Comparison of ENCODE assay signal across 9 cellular contexts in the genomic region with DNA sequence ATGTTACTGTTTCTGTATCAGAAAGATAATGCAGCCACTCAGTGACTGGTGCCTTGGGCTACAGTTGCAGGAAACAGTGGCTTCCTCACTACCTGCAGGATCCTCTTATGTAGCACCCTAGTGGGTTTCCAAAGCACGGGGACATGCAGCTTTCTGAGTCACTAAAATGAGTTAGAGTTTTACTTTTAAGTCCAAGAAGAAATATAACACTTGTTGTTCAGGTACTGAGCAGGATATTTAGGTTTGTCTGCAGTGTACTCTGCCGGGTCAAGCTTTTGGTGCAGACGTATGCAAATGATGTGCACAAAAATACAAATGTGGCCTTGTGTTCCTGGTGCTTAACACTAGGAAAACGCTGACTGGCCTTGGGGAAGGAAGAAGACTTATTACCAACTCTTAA. TPM values are rescaled to one million over a fixed set of nuclear protein-coding genes. Genes with fewer than 3 reads are reported as not detected.
DNase-seq lines count a peak whose midpoint lies in the region; ATAC-seq, FAIRE-seq and TF ChIP-seq lines count a peak whose summit lies in the region.
"Had no signal": no experiment of that assay in that cellular context is flagged by ENCODE, and none has a peak within 500 bp of the region (broad histone marks: within the 10 kb centered on the region; RNA-seq: fewer than 3 reads in every experiment).

No MANE protein-coding gene starts in this region.

- DNase-seq in GM12892 (ENCODE audit: insufficient read length) (no peak), GM12878 (ENCODE audit: low read depth, low spot score) (no peak), prostate gland (ENCODE audit: low spot score) (no peak), upper lobe of left lung (no peak), foreskin keratinocyte (no peak), NOMO-1 (lab: John Stamatoyannopoulos, UW; ENCODE audit: unreplicated experiment in 2 of 2) (no peak)

- H3K4me1 ChIP-seq in GM12878 (ENCODE audit: control insufficient read depth, insufficient read depth, low read length) = peaks cover 26% of the 10 kb centered on the region
- H3K4me1 ChIP-seq in prostate gland (replicated peaks) = peaks cover 45% of the 10 kb centered on the region
- H3K4me1 ChIP-seq in upper lobe of left lung = peaks cover 78 to 80% (median 79%) of the 10 kb centered on the region in 4 donors
- peaks cover 6% of the 10 kb centered on the region for H3K4me1 ChIP-seq in foreskin keratinocyte

- H3K27me3 ChIP-seq in GM12878 (replicated peaks in 1 of 2; ENCODE audit: control insufficient read depth in 2 of 2, insufficient read depth in 2 of 2, low read length in 1 of 2) (no peaks in the 10 kb centered on the region), prostate gland (replicated peaks; ENCODE audit: insufficient read depth) (no peaks in the 10 kb centered on the region), upper lobe of left lung (no peaks in the 10 kb centered on the region), foreskin keratinocyte (peaks cover 3% of the 10 kb centered on the region)

- H3K36me3 ChIP-seq in GM12878 (ENCODE audit: control insufficient read depth in 2 of 2, insufficient read depth in 2 of 2, low read length in 1 of 2) (peaks cover 0 to 3% of the 10 kb centered on the region in 2 experiments; a peak in 2 of 4 replicates), prostate gland (no peaks in the 10 kb centered on the region), upper lobe of left lung (no peaks in the 10 kb centered on the region)

- 5% methylated on average over 4 of the region's 4 CpGs for WGBS in GM12878 (ENCODE audit: insufficient coverage, insufficient replicate concordance, low lambda C conversion rate, missing lambda C conversion rate)
- 40% methylated on average over 4 of the region's 4 CpGs for WGBS in prostate gland
- 8 to 29% methylated on average over 4 of the region's 4 CpGs for WGBS in upper lobe of left lung, 2 donors

- H3K9me3 ChIP-seq in GM12878 (replicated peaks; ENCODE audit: control insufficient read depth, insufficient read depth, low read length) = no peaks in the 10 kb centered on the region
- H3K9me3 ChIP-seq in prostate gland = no peaks in the 10 kb centered on the region
- no peaks in the 10 kb centered on the region for H3K9me3 ChIP-seq in upper lobe of left lung

- peak overlapping the region; percentile 42; the same call in 1 of the 2 replicates for H3K9ac ChIP-seq in GM12878 (ENCODE audit: control insufficient read depth, insufficient read depth, low read length)

- H2AFZ ChIP-seq in GM12878 (ENCODE audit: control insufficient read depth, low read depth, low read length) = peak overlapping the region; percentile 37

- SMC1A ChIA-PET in GM12878 (lab: Charles Lee; ENCODE audit: uncharacterized antibody, unreplicated experiment) = interaction anchor here (1.0 to 1.7 kb wide), 7 partner anchors 20 to 143 kb away, joined by 3 to 8 read pairs (median 4); no protein-coding TSS in a partner anchor

- in situ Hi-C loops in GM12878 (cut with MboI) = no loop called here

- RAD21 ChIA-PET in GM12878 (lab: Charles Lee; ENCODE audit: unreplicated experiment) = interaction anchor here (0.6 to 1.9 kb wide), 4 partner anchors 23 to 42 kb away, joined by 3 to 9 read pairs (median 4); a partner anchor contains a TSS

- BruUV-seq in GM12878 (replicated peaks; lab: Mats Ljungman, UMichigan) = no TSS peak

- H3K4me3 ChIP-seq in GM12878 (no peak overlapping the region), prostate gland (no peak overlapping the region), upper lobe of left lung (no peak overlapping the region)

- no peak for TF ChIP-seq POLR2A in GM12892 (IDR thresholded peaks at IDR 0.05; ENCODE audit: low read depth, low read length)
- TF ChIP-seq POLR2A in GM12878 (IDR thresholded peaks at IDR 0.05; ENCODE audit: low read depth, low read length) = no peak
- TF ChIP-seq POLR2A in prostate gland (IDR thresholded peaks at IDR 0.05) = no peak
- TF ChIP-seq POLR2A in upper lobe of left lung (IDR thresholded peaks at IDR 0.05) = no peak

- peak overlapping the region; percentile 85 for H3K4me2 ChIP-seq in GM12878 (ENCODE audit: control insufficient read depth, insufficient read depth)

- POLR2A ChIA-PET in GM12878 (lab: Charles Lee) = interaction anchor here (0.8 kb wide), 1 partner anchor 19 kb away, joined by 3 read pairs; no protein-coding TSS in a partner anchor

- intact Hi-C loops in GM12878 (cut with micrococcal nuclease; ENCODE audit: unreplicated experiment) = no loop called here
- intact Hi-C loops in prostate gland (cut with DNase I) = no loop called here

- CTCF ChIA-PET in GM12878 (lab: Yijun Ruan, JAX) = interaction anchor here (1.3 to 1.5 kb wide), 2 partner anchors 12 to 18 kb away, joined by 3 to 4 read pairs; no protein-coding TSS in a partner anchor

- H4K20me1 ChIP-seq in GM12878 (ENCODE audit: control insufficient read depth, insufficient read depth) = no peaks in the 10 kb centered on the region

- peak overlapping the region; percentile 66 for H3K27ac ChIP-seq in GM12878 (ENCODE audit: control insufficient read depth, insufficient read depth)
- H3K27ac ChIP-seq in prostate gland = peak overlapping the region; percentile 69
- H3K27ac ChIP-seq in upper lobe of left lung = peak overlapping the region in 2 of 4 donors; percentile 40 to 89
- H3K27ac ChIP-seq in foreskin keratinocyte = no peak overlapping the region

- FAIRE-seq in GM12892 (lab: Jason Lieb, UNC) (peak; percentile 78), GM12878 (lab: Jason Lieb, UNC) (peak; percentile 54)
- FAIRE-seq: urothelium cell line had no signal

- TF ChIP-seq EP300 in GM12878 (IDR thresholded peaks at IDR 0.05; ENCODE audit: borderline replicate concordance in 1 of 2, control insufficient read depth in 1 of 2, low read depth in 2 of 2, low read length in 2 of 2) (no peak), upper lobe of left lung (IDR thresholded peaks at IDR 0.05) (no peak)

- TF ChIP-seq CTCF in GM12878 (IDR thresholded peaks at IDR 0.05 in 2 of 3, conservative IDR thresholded peaks at IDR 0.05 in 1 of 3; ENCODE audit: control insufficient read depth in 2 of 3, extremely low read depth in 1 of 3, insufficient read depth in 1 of 3, low read depth in 3 of 3, low read length in 3 of 3) (no peak), prostate gland (IDR thresholded peaks at IDR 0.05) (no peak), upper lobe of left lung (IDR thresholded peaks at IDR 0.05) (no peak), foreskin keratinocyte (conservative IDR thresholded peaks at IDR 0.05) (no peak)

- no peak for TF ChIP-seq RAD21 in GM12878 (IDR thresholded peaks at IDR 0.05; ENCODE audit: insufficient read depth, low read depth, low read length)

- ATAC-seq in HG03175 (IDR thresholded peaks at IDR 0.05; ENCODE audit: unreplicated experiment) = peak; percentile 54
- peak; percentile 64 for ATAC-seq in GM12878
- no peak for ATAC-seq in upper lobe of left lung (ENCODE audit: low FRiP score in 2 of 2)
- ATAC-seq in foreskin keratinocyte = no peak
- no peak for ATAC-seq in GM21528 (IDR thresholded peaks at IDR 0.05; ENCODE audit: low FRiP score, unreplicated experiment)

- H3K79me2 ChIP-seq in GM12878 (ENCODE audit: control insufficient read depth, insufficient read depth, low read length) = peaks cover 2% of the 10 kb centered on the region

RNA-seq across cellular contexts. Expression of a gene that starts 22.0 kb away (rescaled TPM):
- polyA plus RNA-seq in GM12892 (2012; ENCODE audit: missing spikeins) = 15.1 TPM
- 29.0 and 30.9 TPM in 2 replicates for total RNA-seq in GM12878 (2013; cell fraction: nucleolus; rRNA removed)
- 30.5 and 35.2 TPM in 2 replicates for total RNA-seq in GM12878 (2014; rRNA removed)
- 13.1 and 13.6 TPM in 2 replicates for total RNA-seq in GM12878 (2014; rRNA removed; fragmentation: Illumina TruSeq; extraction: Trizol)
- total RNA-seq in GM12878 (2021) = 44.4 and 44.9 TPM in 2 replicates
- 12.9 TPM for polyA plus RNA-seq in GM12878 (2011; ENCODE audit: low read depth)
- polyA plus RNA-seq in GM12878 (2011; rRNA removed) = 22.2 and 31.1 TPM in 2 replicates
- 42.2 and 43.5 TPM in 2 replicates for polyA plus RNA-seq in GM12878 (2011; cell fraction: cytosol; rRNA removed)
- 71.2 and 72.8 TPM in 2 replicates for polyA plus RNA-seq in GM12878 (2011; cell fraction: nucleus; rRNA removed)
- 23.9 and 24.9 TPM in 2 replicates for polyA plus RNA-seq in GM12878 (2012)
- 25.0 and 31.1 TPM in 2 replicates for polyA plus RNA-seq in GM12878 (2014; fragmentation: Illumina TruSeq; extraction: Trizol)
- 1 to 10 TPM; 1.3 to 6.7 TPM for polyA plus RNA-seq in GM12878 (2014; fragmentation: Nextera tagmentation; extraction: Ambion mirVana)
- 33.0 and 36.4 TPM in 2 replicates for polyA plus RNA-seq in GM12878 (2014; rRNA removed)
- 10 to 100 TPM; 27.4 to 36.6 TPM for polyA plus RNA-seq in GM12878 (2016; fragmentation: Nextera tagmentation; extraction: Ambion mirVana)
- polyA minus RNA-seq in GM12878 (2011; rRNA and poly(A)+ RNA removed) = 38.5 and 48.2 TPM in 2 replicates
- polyA minus RNA-seq in GM12878 (2011; cell fraction: cytosol; rRNA and poly(A)+ RNA removed) = 13.5 and 15.2 TPM in 2 replicates
- polyA minus RNA-seq in GM12878 (2011; cell fraction: nucleus; rRNA and poly(A)+ RNA removed) = 16.3 and 23.6 TPM in 2 replicates
- total RNA-seq in prostate gland = 100 to 1,000 TPM; 111 to 170 TPM
- total RNA-seq in upper lobe of left lung = 100 to 1,000 TPM in 1 of 6 donors, 10 to 100 TPM in 5; 39.7 to 122 (median 58.1) TPM
- total RNA-seq in foreskin keratinocyte = 4.6 and 4.7 TPM in 2 replicates
- 4.0 and 4.1 TPM in 2 replicates for polyA plus RNA-seq in foreskin keratinocyte

RNA-seq across cellular contexts. Expression of a gene that starts 43.4 kb away (rescaled TPM):
- 21.6 TPM for polyA plus RNA-seq in GM12892 (2012; ENCODE audit: missing spikeins)
- total RNA-seq in GM12878 (2013; cell fraction: nucleolus; rRNA removed) = 23.9 and 29.1 TPM in 2 replicates
- total RNA-seq in GM12878 (2014; rRNA removed) (32.5 and 34.7 TPM in 2 replicates), GM12878 (2014; rRNA removed; fragmentation: Illumina TruSeq; extraction: Trizol) (29.3 and 31.2 TPM in 2 replicates), GM12878 (2021) (31.7 and 32.9 TPM in 2 replicates), prostate gland (10 to 100 TPM; 70.5 to 93.8 TPM), upper lobe of left lung (10 to 100 TPM; 31.4 to 80.1 (median 55.5) TPM), foreskin keratinocyte (67.8 and 70.8 TPM in 2 replicates)
- polyA plus RNA-seq in GM12878 (2011; ENCODE audit: low read depth) = 13.2 TPM
- polyA plus RNA-seq in GM12878 (2011; rRNA removed) (33.6 and 34.9 TPM in 2 replicates), GM12878 (2014; fragmentation: Illumina TruSeq; extraction: Trizol) (28.0 and 30.5 TPM in 2 replicates), GM12878 (2014; fragmentation: Nextera tagmentation; extraction: Ambion mirVana) (10 to 100 TPM; 12.1 to 22.3 TPM), GM12878 (2014; rRNA removed) (38.4 and 38.7 TPM in 2 replicates), GM12878 (2016; fragmentation: Nextera tagmentation; extraction: Ambion mirVana) (10 to 100 TPM; 56.6 to 60.2 TPM), foreskin keratinocyte (62.4 and 67.2 TPM in 2 replicates)
- polyA plus RNA-seq in GM12878 (2011; cell fraction: cytosol; rRNA removed) = 31.5 and 35.7 TPM in 2 replicates
- 29.7 and 34.5 TPM in 2 replicates for polyA plus RNA-seq in GM12878 (2011; cell fraction: nucleus; rRNA removed)
- 20.4 and 24.0 TPM in 2 replicates for polyA plus RNA-seq in GM12878 (2012)
- 13.4 and 15.9 TPM in 2 replicates for polyA minus RNA-seq in GM12878 (2011; rRNA and poly(A)+ RNA removed)
- polyA minus RNA-seq in GM12878 (2011; cell fraction: cytosol; rRNA and poly(A)+ RNA removed) = 6.8 and 7.4 TPM in 2 replicates
- 7.0 and 8.7 TPM in 2 replicates for polyA minus RNA-seq in GM12878 (2011; cell fraction: nucleus; rRNA and poly(A)+ RNA removed)

RNA-seq across cellular contexts. Expression of a gene that starts 46.0 kb away (rescaled TPM):
- polyA plus RNA-seq in GM12892 (2012; ENCODE audit: missing spikeins) = not detected
- not detected in 2 replicates for total RNA-seq in GM12878 (2013; cell fraction: nucleolus; rRNA removed)
- not detected in 2 replicates for total RNA-seq in GM12878 (2014; rRNA removed)
- not detected in 2 replicates for total RNA-seq in GM12878 (2014; rRNA removed; fragmentation: Illumina TruSeq; extraction: Trizol)
- not detected in 2 replicates for total RNA-seq in GM12878 (2021)
- not detected for polyA plus RNA-seq in GM12878 (2011; ENCODE audit: low read depth)
- polyA plus RNA-seq in GM12878 (2011; rRNA removed) = 0.03 and 0.05 TPM in 2 replicates
- 0.03 TPM in 1 of 2 replicates, not detected in the other for polyA plus RNA-seq in GM12878 (2011; cell fraction: cytosol; rRNA removed)
- polyA plus RNA-seq in GM12878 (2011; cell fraction: nucleus; rRNA removed) = 0.12 TPM in 1 of 2 replicates, not detected in the other
- not detected in 2 replicates for polyA plus RNA-seq in GM12878 (2012)
- polyA plus RNA-seq in GM12878 (2014; fragmentation: Illumina TruSeq; extraction: Trizol) = not detected in 2 replicates
- polyA plus RNA-seq in GM12878 (2014; fragmentation: Nextera tagmentation; extraction: Ambion mirVana) = not detected
- polyA plus RNA-seq in GM12878 (2014; rRNA removed) = not detected in 2 replicates
- polyA plus RNA-seq in GM12878 (2016; fragmentation: Nextera tagmentation; extraction: Ambion mirVana) = not detected
- not detected in 2 replicates for polyA minus RNA-seq in GM12878 (2011; rRNA and poly(A)+ RNA removed)
- not detected in 2 replicates for polyA minus RNA-seq in GM12878 (2011; cell fraction: cytosol; rRNA and poly(A)+ RNA removed)
- polyA minus RNA-seq in GM12878 (2011; cell fraction: nucleus; rRNA and poly(A)+ RNA removed) = not detected in 2 replicates
- total RNA-seq in prostate gland = not detected
- not detected for total RNA-seq in upper lobe of left lung
- total RNA-seq in foreskin keratinocyte = not detected in 2 replicates
- polyA plus RNA-seq in foreskin keratinocyte = not detected in 2 replicates

Comparison
In these comparisons a context has a peak if more than half of its experiments do, and no peak if none do; other contexts are left out.
1. ATAC-seq: peak in HG03175 (single experiment) and GM12878 (single experiment); none in upper lobe of left lung (0 of 2), foreskin keratinocyte (single experiment) and GM21528 (single experiment).